ENCODE assay signal across 21 cellular contexts in the genomic region with DNA sequence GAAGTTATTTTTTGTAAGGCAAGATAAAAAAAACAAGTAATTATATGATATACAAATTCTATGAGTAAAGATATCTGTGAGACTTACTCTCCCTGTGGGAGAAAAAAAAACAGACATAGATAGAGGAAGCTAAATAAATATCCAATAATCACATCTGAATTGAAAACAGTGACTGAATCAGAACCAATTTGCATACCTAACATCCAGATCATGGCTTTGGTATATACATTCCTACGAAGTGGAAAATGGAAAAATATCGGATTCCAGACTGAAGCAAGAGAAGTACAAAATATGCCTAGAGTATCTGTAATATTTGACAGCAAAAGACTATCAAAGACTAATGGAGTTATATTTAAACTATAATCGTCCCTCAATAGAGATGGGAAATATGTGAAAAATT.
"Had no signal": no experiment of that assay in that cellular context is flagged by ENCODE, and none has a peak within 500 bp of the region (broad histone marks: within the 10 kb centered on the region; RNA-seq: fewer than 3 reads in every experiment).

No MANE protein-coding gene starts in this region.

- DNase-seq: effector memory CD8-positive, alpha-beta T cell; foreskin keratinocyte; left colon; left ventricle myocardium superior; mesenchymal stem cell; midbrain; occipital lobe; pancreas; right cardiac atrium; small intestine; stimulated activated CD4-positive, alpha-beta T cell treated with anti-CD3 and anti-CD28 coated beads, Interleukin-12 subunit alpha, Interleukin-12 subunit beta, amount 100 ng/mL, for 4 hours; stimulated activated naive CD4-positive, alpha-beta T cell; stomach; substantia nigra; transverse colon had no signal

- H3K9me3 ChIP-seq: esophagus muscularis mucosa, pancreas, stomach, thoracic aorta, transverse colon had no signal

- H3K27me3 ChIP-seq: esophagus muscularis mucosa, foreskin keratinocyte, neural progenitor cell, pancreas, stomach, transverse colon had no signal

- H3K4me3 ChIP-seq: esophagus muscularis mucosa, lung, neural progenitor cell, pancreas, stomach, thoracic aorta, transverse colon had no signal

- H3K4me2 ChIP-seq: neural progenitor cell had no signal

- H3K27ac ChIP-seq: epithelial cell of prostate, esophagus muscularis mucosa, foreskin keratinocyte, neural progenitor cell, pancreas, stomach, thoracic aorta, transverse colon had no signal

- H3K4me1 ChIP-seq: esophagus muscularis mucosa, foreskin keratinocyte, neural progenitor cell, pancreas, stomach, transverse colon had no signal

- H3K36me3 ChIP-seq: esophagus muscularis mucosa, neural progenitor cell, pancreas, stomach, thoracic aorta, transverse colon had no signal

- ATAC-seq: effector memory CD8-positive, alpha-beta T cell; foreskin keratinocyte; left colon; left ventricle myocardium superior; natural killer cell treated with Interleukin-12 subunit alpha and Interleukin-12 subunit beta and Interleukin-15 and Interleukin-18, amount 100 ng/mL, for 72 hours; pancreas; right cardiac atrium had no signal

- H3K9ac ChIP-seq: neural progenitor cell had no signal

- H2AFZ ChIP-seq: neural progenitor cell had no signal
